Comparison of ENCODE assay signal across 24 cellular contexts in genomic region chr9:110220809-110221208, GRCh38. TPM values are rescaled to one million over a fixed set of nuclear protein-coding genes. Genes with fewer than 3 reads are reported as not detected.
"Had no signal": no experiment of that assay in that cellular context is flagged by ENCODE, and none has a peak within 500 bp of the region (broad histone marks: within the 10 kb centered on the region; RNA-seq: fewer than 3 reads in every experiment).

No MANE protein-coding gene starts in this region.

- H3K4me1 ChIP-seq: breast epithelium, SJSA1 had no signal

- DNase-seq: activated CD4-positive, alpha-beta T cell treated with anti-CD3 and anti-CD28 coated beads for 48 hours; activated CD4-positive, alpha-beta T cell treated with anti-CD3 and anti-CD28 coated beads, Interleukin-2, amount 50 U/mL, for 4 hours; activated CD4-positive, CD25-positive, alpha-beta regulatory T cell treated with anti-CD3 and anti-CD28 coated beads, Interleukin-2, amount 50 U/mL, for 72 hours; activated CD8-positive, alpha-beta T cell treated with anti-CD3 and anti-CD28 coated beads, Interleukin-2, amount 10 ng/mL, durations not matched to agents 7 days and 5 days; activated effector memory CD4-positive, alpha-beta T cell treated with Interleukin-2 at 50 U/mL for 16 hours; activated naive CD4-positive, alpha-beta T cell; activated T-cell treated with anti-CD3 and anti-CD28 coated beads, Interleukin-2, amount 50 U/mL, for 24 hours; aorta; caudate nucleus; NCI-H1105 treated with DMSO at 0.1 percent for 48 hours; NCI-H146; NCI-H187 treated with DMSO at 0.1 percent for 48 hours; NCI-H2081 treated with DMSO at 0.1 percent for 48 hours; NCI-H446; NCI-H524; PC-3; SHP77; SW 1271 had no signal

- H3K4me3 ChIP-seq: breast epithelium, SJSA1 had no signal

- H3K36me3 Mint-ChIP-seq: activated naive CD4-positive, alpha-beta T cell treated with anti-CD3 and anti-CD28 coated beads, Interleukin-2, amount 50 U/mL, for 24 hours had no signal

- ATAC-seq: activated CD8-positive, alpha-beta T cell treated with anti-CD3 and anti-CD28 coated beads, Interleukin-2, amount 10 ng/mL, durations not matched to agents 7 days and 5 days; PC-3; SK-N-SH treated with all-trans-retinoic acid at 6 μM for 48 hours had no signal

- H3K4me1 Mint-ChIP-seq: activated naive CD4-positive, alpha-beta T cell treated with anti-CD3 and anti-CD28 coated beads, Interleukin-2, amount 50 U/mL, for 24 hours had no signal

- H3K27ac Mint-ChIP-seq: activated CD8-positive, alpha-beta T cell treated with anti-CD3 and anti-CD28 coated beads, Interleukin-2, amount 10 ng/mL, durations not matched to agents 7 days and 5 days; activated naive CD4-positive, alpha-beta T cell treated with anti-CD3 and anti-CD28 coated beads, Interleukin-2, amount 50 U/mL, for 24 hours; activated T-cell treated with anti-CD3 and anti-CD28 coated beads, Interleukin-2, amount 50 U/mL, for 24 hours; activated T-helper 1 cell treated with anti-CD3 and anti-CD28 coated beads, Interleukin-12 subunit alpha, Interleukin-12 subunit beta, Interleukin-2, Interleukin-4 antibody, amounts not matched to agents 30 ng/mL and 10 ng/mL and 1 ng/mL, durations not matched to agents 14 hours and 24 hours and 36 hours; T-helper 1 cell treated with Interleukin-12 subunit alpha and Interleukin-12 subunit beta and Interleukin-4 antibody, amounts not matched to agents 30 μg/mL and 1 μg/mL, for 36 hours had no signal

- H3K36me3 ChIP-seq: breast epithelium, SJSA1 had no signal

- H3K9me3 Mint-ChIP-seq: activated naive CD4-positive, alpha-beta T cell treated with anti-CD3 and anti-CD28 coated beads, Interleukin-2, amount 50 U/mL, for 24 hours; activated T-cell treated with anti-CD3 and anti-CD28 coated beads, Interleukin-2, amount 50 U/mL, for 24 hours; activated T-helper 1 cell treated with anti-CD3 and anti-CD28 coated beads, Interleukin-12 subunit alpha, Interleukin-12 subunit beta, Interleukin-2, Interleukin-4 antibody, amounts not matched to agents 30 ng/mL and 10 ng/mL and 1 ng/mL, durations not matched to agents 14 hours and 24 hours and 36 hours; T-helper 1 cell treated with Interleukin-12 subunit alpha and Interleukin-12 subunit beta and Interleukin-4 antibody, amounts not matched to agents 30 μg/mL and 1 μg/mL, for 36 hours had no signal

- H3K4me3 Mint-ChIP-seq: activated CD8-positive, alpha-beta T cell treated with anti-CD3 and anti-CD28 coated beads, Interleukin-2, amount 10 ng/mL, durations not matched to agents 7 days and 5 days; activated naive CD4-positive, alpha-beta T cell treated with anti-CD3 and anti-CD28 coated beads, Interleukin-2, amount 50 U/mL, for 24 hours; activated T-cell treated with anti-CD3 and anti-CD28 coated beads, Interleukin-2, amount 50 U/mL, for 24 hours; activated T-helper 1 cell treated with anti-CD3 and anti-CD28 coated beads, Interleukin-12 subunit alpha, Interleukin-12 subunit beta, Interleukin-2, Interleukin-4 antibody, amounts not matched to agents 30 ng/mL and 10 ng/mL and 1 ng/mL, durations not matched to agents 14 hours and 24 hours and 36 hours; T-helper 1 cell treated with Interleukin-12 subunit alpha and Interleukin-12 subunit beta and Interleukin-4 antibody, amounts not matched to agents 30 μg/mL and 1 μg/mL, for 36 hours had no signal

- H3K9me3 ChIP-seq: breast epithelium, SJSA1 had no signal

RNA-seq across cellular contexts. Expression of gene C9orf152, which starts 12.8 kb away (rescaled TPM):
- total RNA-seq: activated CD8-positive, alpha-beta T cell treated with anti-CD3 and anti-CD28 coated beads, Interleukin-2, amount 10 ng/mL, durations not matched to agents 7 days and 5 days; activated T-helper 1 cell treated with anti-CD3 and anti-CD28 coated beads, Interleukin-12 subunit alpha, Interleukin-12 subunit beta, Interleukin-2, Interleukin-4 antibody, amounts not matched to agents 30 ng/mL and 10 ng/mL and 1 ng/mL, durations not matched to agents 14 hours and 24 hours and 36 hours; aorta; SJSA1 had no signal
